ENCODE assay signal across 8 cellular contexts in genomic region chr9:93958875-93959682, GRCh38. TPM values are rescaled to one million over a fixed set of nuclear protein-coding genes. Genes with fewer than 3 reads are reported as not detected.
A peak's percentile ranks its signal among the peaks of the same experiment; 100 is the strongest.
DNase-seq lines count a peak whose midpoint lies in the region; ATAC-seq and TF ChIP-seq lines count a peak whose summit lies in the region.

No MANE protein-coding gene starts in this region.

- ATAC-seq in GM21528 (IDR thresholded peaks at IDR 0.05; ENCODE audit: low FRiP score, unreplicated experiment): no peak
- ATAC-seq in GM18519 (IDR thresholded peaks at IDR 0.05; ENCODE audit: low FRiP score, unreplicated experiment): no peak

- H3K27me3 ChIP-seq in esophagus (ENCODE audit: control insufficient read depth in 1 of 2, insufficient read depth in 2 of 2, low read length in 2 of 2) (peaks cover 6 to 25% of the 10 kb centered on the region in 2 donors), neuron (ENCODE audit: insufficient read depth, low read length) (peaks cover 83% of the 10 kb centered on the region)

- peak overlapping the region; percentile 47 for H3K4me3 ChIP-seq in NB4 (ENCODE audit: low read depth, low read length)
- peak overlapping the region; percentile 23 for H3K4me3 ChIP-seq in esophagus (ENCODE audit: low read depth in 1 of 2, low read length in 2 of 2)
- H3K4me3 ChIP-seq in neuron (ENCODE audit: low read length): no peak overlapping the region

- H3K9me3 ChIP-seq in esophagus (ENCODE audit: control insufficient read depth in 2 of 2, insufficient read depth in 1 of 2, low read depth in 1 of 2, low read length in 1 of 2): no peaks in the 10 kb centered on the region
- no peaks in the 10 kb centered on the region for H3K9me3 ChIP-seq in neuron (ENCODE audit: low read length)

- TF ChIP-seq POLR2A in NB4 (IDR thresholded peaks at IDR 0.05; ENCODE audit: extremely low read depth, insufficient read length): peak; percentile 33

- H3K36me3 ChIP-seq in esophagus (ENCODE audit: control insufficient read depth in 2 of 2, insufficient read depth in 2 of 2, low read length in 1 of 2) (no peaks in the 10 kb centered on the region), neuron (ENCODE audit: insufficient read depth, low read length) (no peaks in the 10 kb centered on the region)

- DNase-seq in ELF-1 (ENCODE audit: low read depth, low spot score) (peak; percentile 56), NB4 (ENCODE audit: low read depth) (peak; percentile 85), nucleus accumbens (lab: John Stamatoyannopoulos, UW) (no peak), hepatic stellate cell (ENCODE audit: low spot score) (no peak)

- 6 to 9% methylated on average over 64 of the region's 64 CpGs for WGBS in esophagus, 2 donors

- H3K4me1 ChIP-seq in esophagus (ENCODE audit: control insufficient read depth in 2 of 2, insufficient read depth in 2 of 2, low read length in 1 of 2) (peaks cover 5 to 17% of the 10 kb centered on the region in 2 donors), neuron (ENCODE audit: insufficient read depth, low read length) (peaks cover 6% of the 10 kb centered on the region)

- H2AFZ ChIP-seq in neuron (ENCODE audit: low read depth, low read length): peak overlapping the region; percentile 65

- TF ChIP-seq CTCF in NB4 (IDR thresholded peaks at IDR 0.05; ENCODE audit: low read depth, low read length): no peak

- no peak overlapping the region for H3K27ac ChIP-seq in esophagus (ENCODE audit: low read depth in 2 of 2, low read length in 1 of 2)

RNA-seq across cellular contexts. Expression of gene BARX1, which starts 3.9 kb away (rescaled TPM):
- 1 to 10 TPM; 1.6 to 4.0 TPM for polyA plus RNA-seq in esophagus

Comparison
In these comparisons a context has a peak if more than half of its experiments do, and no peak if none do; other contexts are left out.
1. DNase-seq: peak in ELF-1 (single experiment) and NB4 (single experiment); none in nucleus accumbens (0 of 56) and hepatic stellate cell (single experiment).